In genomic region chr20:31595654-31596411, GRCh38 we compare ENCODE assay signal across 7 cellular contexts. TPM values are rescaled to one million over a fixed set of nuclear protein-coding genes. Genes with fewer than 3 reads are reported as not detected.
A peak's percentile ranks its signal among the peaks of the same experiment; 100 is the strongest.
DNase-seq lines count a peak whose midpoint lies in the region; ATAC-seq and TF ChIP-seq lines count a peak whose summit lies in the region.

No MANE protein-coding gene starts in this region.

- TF ChIP-seq CTCF in mammary epithelial cell (conservative IDR thresholded peaks at IDR 0.05 in 1 of 2, IDR thresholded peaks at IDR 0.05 in 1 of 2; ENCODE audit: extremely low read depth in 1 of 2, insufficient read depth in 1 of 2, low read depth in 1 of 2, low read length in 2 of 2) (no peak), upper lobe of left lung (IDR thresholded peaks at IDR 0.05) (no peak)

- dilution Hi-C loops in mammary epithelial cell (cut with HindIII; ENCODE audit: low sequenced_read_pairs): no loop called here

- H3K4me3 ChIP-seq in mammary epithelial cell (replicated peaks in 1 of 3; ENCODE audit: insufficient read depth in 1 of 3, low read depth in 2 of 3, low read length in 3 of 3) (no peak overlapping the region), upper lobe of left lung (no peak overlapping the region)

- in situ Hi-C loops in KBM-7 (cut with MboI; ENCODE audit: low pct_unique_long_range_greater_than_20kb, low sequenced_read_pairs) (no loop called here), mammary epithelial cell (cut with MboI; ENCODE audit: low sequenced_read_pairs in 2 of 2) (no loop called here)

- no peak overlapping the region for H3K4me2 ChIP-seq in mammary epithelial cell (ENCODE audit: insufficient read depth, low read depth, low read length)

- 47% methylated on average over 10 of the region's 15 CpGs for WGBS in mammary epithelial cell (ENCODE audit: low coverage, missing lambda C conversion rate)
- 41 to 42% methylated on average over 6 to 15 of the region's 15 CpGs for WGBS in upper lobe of left lung, 2 donors

- H3K9ac ChIP-seq in mammary epithelial cell (ENCODE audit: insufficient read depth, low read length): no peak overlapping the region

- intact Hi-C loops in mammary epithelial cell (cut with micrococcal nuclease): no loop called here

- TF ChIP-seq POLR2A in upper lobe of left lung (IDR thresholded peaks at IDR 0.05): peak in 3 of 4 donors; percentile 27 to 70 (median 35)

- no TSS peak for BruUV-seq in mammary epithelial cell (replicated peaks; lab: Mats Ljungman, UMichigan)

- H3K27ac ChIP-seq in mammary epithelial cell (ENCODE audit: insufficient read depth, low read depth, low read length) (no peak overlapping the region), upper lobe of left lung (peak overlapping the region; percentile 77 to 94 (median 82))

- H3K79me2 ChIP-seq in mammary epithelial cell (ENCODE audit: insufficient read depth, low read length): no peaks in the 10 kb centered on the region

- H4K20me1 ChIP-seq in mammary epithelial cell (ENCODE audit: insufficient read depth, low read length): no peaks in the 10 kb centered on the region

- H2AFZ ChIP-seq in mammary epithelial cell (ENCODE audit: low read depth, low read length): no peak overlapping the region

- no peaks in the 10 kb centered on the region for H3K9me3 ChIP-seq in mammary epithelial cell (replicated peaks; ENCODE audit: insufficient read depth, low read length)
- no peaks in the 10 kb centered on the region for H3K9me3 ChIP-seq in upper lobe of left lung

- peak; percentile 68 to 93 (median 78) for TF ChIP-seq EP300 in upper lobe of left lung (IDR thresholded peaks at IDR 0.05)

- ATAC-seq in upper lobe of left lung (ENCODE audit: low FRiP score in 2 of 2) (peak; percentile 92 to 96), HG03571 (IDR thresholded peaks at IDR 0.05; ENCODE audit: unreplicated experiment) (no peak), HG03354 (IDR thresholded peaks at IDR 0.05; ENCODE audit: poor library complexity, severe bottlenecking, unreplicated experiment) (no peak)

- H3K4me1 ChIP-seq in mammary epithelial cell (ENCODE audit: insufficient read depth, low read length) (peaks cover 31% of the 10 kb centered on the region), upper lobe of left lung (peaks cover 33 to 50% (median 36%) of the 10 kb centered on the region in 4 donors)

- H3K27me3 ChIP-seq in mammary epithelial cell (ENCODE audit: insufficient read depth, low read length): no peaks in the 10 kb centered on the region
- no peaks in the 10 kb centered on the region for H3K27me3 ChIP-seq in upper lobe of left lung

- H3K36me3 ChIP-seq in mammary epithelial cell (ENCODE audit: insufficient read depth, low read length) (no peaks in the 10 kb centered on the region), upper lobe of left lung (no peaks in the 10 kb centered on the region)

- CTCF ChIA-PET in mammary epithelial cell (lab: Charles Lee; ENCODE audit: low non-redundant PET): no interaction called here

- DNase-seq in KBM-7: peak; percentile 38
- peak; percentile 40 for DNase-seq in mammary epithelial cell
- peak; percentile 94 for DNase-seq in left kidney (ENCODE audit: low read depth, low spot score)
- DNase-seq in upper lobe of left lung: peak; percentile 91 to 93
- no peak for DNase-seq in NOMO-1 treated with dmso at 0.1 percent for 144 hours (lab: John Stamatoyannopoulos, UW; ENCODE audit: unreplicated experiment)

RNA-seq across cellular contexts. Expression of gene ID1, which starts 9.3 kb away (rescaled TPM):
- total RNA-seq in mammary epithelial cell (10 to 100 TPM; 66.2 to 86.1 TPM), upper lobe of left lung (100 to 1,000 TPM; 226 to 911 (median 570) TPM)
- 206 TPM for polyA plus RNA-seq in mammary epithelial cell
- polyA minus RNA-seq in mammary epithelial cell: 20.0 TPM

RNA-seq across cellular contexts. Expression of gene COX4I2, which starts 41.9 kb away (rescaled TPM):
- total RNA-seq in mammary epithelial cell: not detected
- polyA plus RNA-seq in mammary epithelial cell: not detected
- not detected for polyA minus RNA-seq in mammary epithelial cell
- 10 to 100 TPM in 4 of 6 donors, 1 to 10 TPM in 2; 1.9 to 24.3 (median 13.5) TPM for total RNA-seq in upper lobe of left lung

Comparison
In these comparisons a context has a peak if more than half of its experiments do, and no peak if none do; other contexts are left out.
1. ATAC-seq: peak in upper lobe of left lung (2 of 2); none in HG03571 (single experiment) and HG03354 (single experiment).